24 cellular contexts compared by ENCODE assay signal in genomic region chr21:24861471-24861870, GRCh38.
"Had no signal": no experiment of that assay in that cellular context is flagged by ENCODE, and none has a peak within 500 bp of the region (broad histone marks: within the 10 kb centered on the region; RNA-seq: fewer than 3 reads in every experiment).

No MANE protein-coding gene starts in this region.

- H3K4me3 Mint-ChIP-seq: mesothelial cell of epicardium, naive B cell had no signal

- DNase-seq: dermis blood vessel endothelial cell; dorsolateral prefrontal cortex; effector CD4-positive, alpha-beta T cell; effector memory CD4-positive, alpha-beta T cell; erythroblast; esophagus squamous epithelium; foreskin fibroblast; foreskin melanocyte; gastrocnemius medialis; glutamatergic neuron; head of caudate nucleus; heart right ventricle; hippocampal formation; left cardiac atrium; left lung; left ventricle myocardium superior; lower lobe of right lung; mesenchymal stem cell; mucosa of descending colon; naive B cell had no signal

- H3K27me3 ChIP-seq: dorsolateral prefrontal cortex, esophagus squamous epithelium, gastrocnemius medialis, heart right ventricle, left lung had no signal

- H3K4me1 ChIP-seq: esophagus squamous epithelium, gastrocnemius medialis, heart right ventricle, left lung, lower lobe of right lung had no signal

- H3K36me3 ChIP-seq: esophagus squamous epithelium, gastrocnemius medialis, heart right ventricle, left lung, lower lobe of right lung had no signal

- ATAC-seq: esophagus mucosa, gastrocnemius medialis, heart right ventricle, left cardiac atrium, left lung, left ventricle myocardium superior, lower lobe of right lung, mucosa of descending colon had no signal

- H3K4me3 ChIP-seq: coronary artery, dorsolateral prefrontal cortex, esophagus squamous epithelium, gastrocnemius medialis, heart right ventricle, left lung, lower lobe of right lung, mucosa of descending colon had no signal

- H3K27ac Mint-ChIP-seq: mesothelial cell of epicardium, naive B cell had no signal

- H3K9me3 ChIP-seq: esophagus squamous epithelium, gastrocnemius medialis, left lung, lower lobe of right lung, mucosa of descending colon had no signal

- H3K36me3 Mint-ChIP-seq: mesothelial cell of epicardium, naive B cell had no signal

- H3K4me1 Mint-ChIP-seq: mesothelial cell of epicardium, naive B cell had no signal

- H3K27ac ChIP-seq: coronary artery, dorsolateral prefrontal cortex, epithelial cell of prostate, esophagus squamous epithelium, gastrocnemius medialis, heart right ventricle, left lung, lower lobe of right lung had no signal
